8 cellular contexts compared by ENCODE assay signal in genomic region chr12:76455582-76456345, GRCh38.
DNase-seq lines count a peak whose midpoint lies in the region; ATAC-seq and TF ChIP-seq lines count a peak whose summit lies in the region.

No MANE protein-coding gene starts in this region.

- H3K27me3 Mint-ChIP-seq in activated CD8-positive, alpha-beta T cell treated with anti-CD3 and anti-CD28 coated beads, Interleukin-2, amount 10 ng/mL, durations not matched to agents 7 days and 5 days (ENCODE audit: low read depth), result no peaks in the 10 kb centered on the region
- no peaks in the 10 kb centered on the region for H3K27me3 Mint-ChIP-seq in glutamatergic neuron (ENCODE audit: unreplicated experiment)

- no peak overlapping the region for H3K27ac Mint-ChIP-seq in activated CD8-positive, alpha-beta T cell treated with anti-CD3 and anti-CD28 coated beads, Interleukin-2, amount 10 ng/mL, durations not matched to agents 7 days and 5 days
- no peak overlapping the region for H3K27ac Mint-ChIP-seq in glutamatergic neuron (ENCODE audit: unreplicated experiment)

- CTCF ChIA-PET in activated CD8-positive, alpha-beta T cell treated with anti-CD3 and anti-CD28 coated beads, Interleukin-2, amount 10 ng/mL, durations not matched to agents 7 days and 5 days (lab: Charles Lee), result interaction anchor here (0.6 to 2.9 kb wide), 23 partner anchors 9 to 960 kb away, joined by 3 to 20 read pairs (median 4); partner anchors contain the start of genes BBS10, NAP1L1 and PHLDA1

- DNase-seq in EL, result peak; percentile 90
- peak; percentile 84 for DNase-seq in NCI-H226
- DNase-seq in activated CD8-positive, alpha-beta T cell treated with anti-CD3 and anti-CD28 coated beads, Interleukin-2, amount 10 ng/mL, durations not matched to agents 7 days and 5 days, result peak; percentile 32
- no peak for DNase-seq in glutamatergic neuron
- no peak for DNase-seq in sciatic nerve (ENCODE audit: low spot score)
- no peak for DNase-seq in activated CD8-positive, alpha-beta memory T cell treated with anti-CD3 and anti-CD28 coated beads, Interleukin-2, amount 50 U/mL, for 48 hours

- peaks cover 5% of the 10 kb centered on the region for H3K4me1 Mint-ChIP-seq in activated CD8-positive, alpha-beta T cell treated with anti-CD3 and anti-CD28 coated beads, Interleukin-2, amount 10 ng/mL, durations not matched to agents 7 days and 5 days (ENCODE audit: low read depth)
- peaks cover 9% of the 10 kb centered on the region for H3K4me1 Mint-ChIP-seq in glutamatergic neuron (ENCODE audit: low read depth, unreplicated experiment)

- peak; percentile 30 for TF ChIP-seq CTCF in glutamatergic neuron (IDR thresholded peaks at IDR 0.05; ENCODE audit: partially characterized antibody, unreplicated experiment)

- ATAC-seq in GM19397 (IDR thresholded peaks at IDR 0.05; ENCODE audit: unreplicated experiment) (peak; percentile 92), HG03342 (IDR thresholded peaks at IDR 0.05; ENCODE audit: unreplicated experiment) (peak; percentile 96), sciatic nerve (peak; percentile 55)
- peak; percentile 70 for ATAC-seq in activated CD8-positive, alpha-beta T cell treated with anti-CD3 and anti-CD28 coated beads, Interleukin-2, amount 10 ng/mL, durations not matched to agents 7 days and 5 days

- POLR2A ChIA-PET in activated CD8-positive, alpha-beta T cell treated with anti-CD3 and anti-CD28 coated beads, Interleukin-2, amount 10 ng/mL, durations not matched to agents 7 days and 5 days (lab: Charles Lee), result interaction anchor here (1.7 kb wide), 1 partner anchor 104 kb away, joined by 4 read pairs; the partner anchor contains the start of gene OSBPL8

- intact Hi-C loops in sciatic nerve (cut with DNase I), result no loop called here

- H3K9me3 Mint-ChIP-seq in activated CD8-positive, alpha-beta T cell treated with anti-CD3 and anti-CD28 coated beads, Interleukin-2, amount 10 ng/mL, durations not matched to agents 7 days and 5 days (ENCODE audit: insufficient read depth), result no peaks in the 10 kb centered on the region
- no peaks in the 10 kb centered on the region for H3K9me3 Mint-ChIP-seq in glutamatergic neuron (ENCODE audit: unreplicated experiment)

- no peak overlapping the region for H3K4me3 Mint-ChIP-seq in activated CD8-positive, alpha-beta T cell treated with anti-CD3 and anti-CD28 coated beads, Interleukin-2, amount 10 ng/mL, durations not matched to agents 7 days and 5 days
- no peak overlapping the region for H3K4me3 Mint-ChIP-seq in glutamatergic neuron (ENCODE audit: unreplicated experiment)

- H3K36me3 Mint-ChIP-seq in activated CD8-positive, alpha-beta T cell treated with anti-CD3 and anti-CD28 coated beads, Interleukin-2, amount 10 ng/mL, durations not matched to agents 7 days and 5 days (ENCODE audit: low read depth), result peaks cover 13% of the 10 kb centered on the region
- H3K36me3 Mint-ChIP-seq in glutamatergic neuron (ENCODE audit: unreplicated experiment), result no peaks in the 10 kb centered on the region

Comparison
In these comparisons a context has a peak if more than half of its experiments do, and no peak if none do; other contexts are left out.
1. DNase-seq: peak in EL (single experiment), NCI-H226 (single experiment) and activated CD8-positive, alpha-beta T cell treated with anti-CD3 and anti-CD28 coated beads, Interleukin-2, amount 10 ng/mL, durations not matched to agents 7 days and 5 days (single experiment); none in glutamatergic neuron (single experiment), sciatic nerve (single experiment) and activated CD8-positive, alpha-beta memory T cell treated with anti-CD3 and anti-CD28 coated beads, Interleukin-2, amount 50 U/mL, for 48 hours (single experiment).
2. Peak in every context shown above with its lines, with median percentiles within 50 percentile points of each other: ATAC-seq.